Comparison of ENCODE assay signal across 1 cellular context in genomic region chr20:23880426-23880825, GRCh38.
TF ChIP-seq lines count a peak whose summit lies in the region.

No MANE protein-coding gene starts in this region.

TF ChIP-seq in H1, 55 proteins besides CTCF, POLR2A, EP300 and RAD21:
- no peak for TF ChIP-seq GABPA (IDR thresholded peaks at IDR 0.05; ENCODE audit: borderline replicate concordance, insufficient read depth, low read length)
- TF ChIP-seq SP2 (IDR thresholded peaks at IDR 0.05; ENCODE audit: low read length) = no peak
